In the genomic region with DNA sequence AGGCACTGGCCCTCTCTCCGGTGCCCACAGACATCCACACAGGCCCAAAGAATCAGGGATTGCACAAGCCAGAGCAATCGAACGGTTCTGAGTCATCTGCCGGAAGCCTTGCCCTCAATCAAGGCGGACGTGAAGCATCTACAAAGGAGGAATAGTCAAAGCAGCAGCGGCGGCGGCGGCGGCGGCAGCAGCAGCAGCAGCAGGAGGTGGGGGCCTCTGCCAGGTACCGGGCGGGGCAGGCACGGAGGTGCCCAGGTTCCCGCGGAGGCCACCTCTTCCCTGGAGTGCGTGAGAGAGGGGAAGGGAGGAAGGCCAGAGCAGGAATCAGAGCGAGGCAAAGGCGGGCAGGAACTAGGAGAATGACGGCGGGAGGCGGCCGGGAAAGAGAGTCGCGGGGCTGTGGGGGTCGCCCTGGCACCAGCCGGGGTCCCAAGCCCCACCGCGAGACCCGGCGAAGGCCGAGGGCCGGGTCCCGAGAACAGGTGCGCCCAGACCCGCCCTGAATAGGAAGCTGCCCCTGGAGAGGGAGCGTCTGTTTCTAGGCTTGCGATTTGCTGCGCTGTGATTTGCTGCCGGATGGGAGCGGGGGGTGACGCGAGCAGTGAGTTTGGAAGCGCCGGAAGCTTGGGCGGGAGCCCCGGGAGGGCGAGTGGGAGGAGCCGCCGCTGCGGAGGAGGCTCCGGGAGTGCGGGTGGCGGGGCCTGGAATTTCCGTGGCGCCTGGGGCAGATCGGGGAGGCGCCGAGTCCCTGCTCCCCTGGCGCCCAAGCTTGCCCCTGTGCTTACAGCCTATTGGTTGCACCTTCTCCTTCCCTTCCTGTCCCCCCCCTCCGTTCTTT, we compare ENCODE assay signal across 1 cellular context.
TF ChIP-seq lines count a peak whose summit lies in the region.

A gene with protein sequence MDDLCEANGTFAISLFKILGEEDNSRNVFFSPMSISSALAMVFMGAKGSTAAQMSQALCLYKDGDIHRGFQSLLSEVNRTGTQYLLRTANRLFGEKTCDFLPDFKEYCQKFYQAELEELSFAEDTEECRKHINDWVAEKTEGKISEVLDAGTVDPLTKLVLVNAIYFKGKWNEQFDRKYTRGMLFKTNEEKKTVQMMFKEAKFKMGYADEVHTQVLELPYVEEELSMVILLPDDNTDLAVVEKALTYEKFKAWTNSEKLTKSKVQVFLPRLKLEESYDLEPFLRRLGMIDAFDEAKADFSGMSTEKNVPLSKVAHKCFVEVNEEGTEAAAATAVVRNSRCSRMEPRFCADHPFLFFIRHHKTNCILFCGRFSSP (plus strand): TSS at position 117 of the 838 bp plus-strand sequence. CDS start 8,228 bp downstream, outside the sequence.

TF ChIP-seq in HepG2, 621 proteins besides CTCF, POLR2A, EP300 and RAD21 (continued from another document and continues in another):
- TF ChIP-seq, protein P1, sequence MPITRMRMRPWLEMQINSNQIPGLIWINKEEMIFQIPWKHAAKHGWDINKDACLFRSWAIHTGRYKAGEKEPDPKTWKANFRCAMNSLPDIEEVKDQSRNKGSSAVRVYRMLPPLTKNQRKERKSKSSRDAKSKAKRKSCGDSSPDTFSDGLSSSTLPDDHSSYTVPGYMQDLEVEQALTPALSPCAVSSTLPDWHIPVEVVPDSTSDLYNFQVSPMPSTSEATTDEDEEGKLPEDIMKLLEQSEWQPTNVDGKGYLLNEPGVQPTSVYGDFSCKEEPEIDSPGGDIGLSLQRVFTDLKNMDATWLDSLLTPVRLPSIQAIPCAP (CRISPR knock-in tag; IDR thresholded peaks at IDR 0.05; ENCODE audit: low read depth), result no peak
- TF ChIP-seq, protein P2, sequence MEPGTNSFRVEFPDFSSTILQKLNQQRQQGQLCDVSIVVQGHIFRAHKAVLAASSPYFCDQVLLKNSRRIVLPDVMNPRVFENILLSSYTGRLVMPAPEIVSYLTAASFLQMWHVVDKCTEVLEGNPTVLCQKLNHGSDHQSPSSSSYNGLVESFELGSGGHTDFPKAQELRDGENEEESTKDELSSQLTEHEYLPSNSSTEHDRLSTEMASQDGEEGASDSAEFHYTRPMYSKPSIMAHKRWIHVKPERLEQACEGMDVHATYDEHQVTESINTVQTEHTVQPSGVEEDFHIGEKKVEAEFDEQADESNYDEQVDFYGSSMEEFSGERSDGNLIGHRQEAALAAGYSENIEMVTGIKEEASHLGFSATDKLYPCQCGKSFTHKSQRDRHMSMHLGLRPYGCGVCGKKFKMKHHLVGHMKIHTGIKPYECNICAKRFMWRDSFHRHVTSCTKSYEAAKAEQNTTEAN (CRISPR knock-in tag; conservative IDR thresholded peaks at IDR 0.05), result no peak
- no peak for TF ChIP-seq SCMH1 (CRISPR knock-in tag; IDR thresholded peaks at IDR 0.05; ENCODE audit: borderline replicate concordance)
- TF ChIP-seq ZNF383 (CRISPR knock-in tag; IDR thresholded peaks at IDR 0.05; ENCODE audit: borderline replicate concordance), result no peak
- TF ChIP-seq ZSCAN20 (CRISPR knock-in tag; IDR thresholded peaks at IDR 0.05; ENCODE audit: borderline replicate concordance), result 0 out of 2 replicates have a peak, but pooled peaks have one; percentile 65
- no peak for TF ChIP-seq ZNF20 (CRISPR knock-in tag; IDR thresholded peaks at IDR 0.05)
- TF ChIP-seq, protein P3, sequence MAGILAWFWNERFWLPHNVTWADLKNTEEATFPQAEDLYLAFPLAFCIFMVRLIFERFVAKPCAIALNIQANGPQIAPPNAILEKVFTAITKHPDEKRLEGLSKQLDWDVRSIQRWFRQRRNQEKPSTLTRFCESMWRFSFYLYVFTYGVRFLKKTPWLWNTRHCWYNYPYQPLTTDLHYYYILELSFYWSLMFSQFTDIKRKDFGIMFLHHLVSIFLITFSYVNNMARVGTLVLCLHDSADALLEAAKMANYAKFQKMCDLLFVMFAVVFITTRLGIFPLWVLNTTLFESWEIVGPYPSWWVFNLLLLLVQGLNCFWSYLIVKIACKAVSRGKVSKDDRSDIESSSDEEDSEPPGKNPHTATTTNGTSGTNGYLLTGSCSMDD (CRISPR knock-in tag; IDR thresholded peaks at IDR 0.05), result no peak
- TF ChIP-seq JARID2 (CRISPR knock-in tag; IDR thresholded peaks at IDR 0.05; ENCODE audit: insufficient replicate concordance), result no peak
- TF ChIP-seq ZNF225 (CRISPR knock-in tag; IDR thresholded peaks at IDR 0.05), result no peak
- TF ChIP-seq, protein P4, sequence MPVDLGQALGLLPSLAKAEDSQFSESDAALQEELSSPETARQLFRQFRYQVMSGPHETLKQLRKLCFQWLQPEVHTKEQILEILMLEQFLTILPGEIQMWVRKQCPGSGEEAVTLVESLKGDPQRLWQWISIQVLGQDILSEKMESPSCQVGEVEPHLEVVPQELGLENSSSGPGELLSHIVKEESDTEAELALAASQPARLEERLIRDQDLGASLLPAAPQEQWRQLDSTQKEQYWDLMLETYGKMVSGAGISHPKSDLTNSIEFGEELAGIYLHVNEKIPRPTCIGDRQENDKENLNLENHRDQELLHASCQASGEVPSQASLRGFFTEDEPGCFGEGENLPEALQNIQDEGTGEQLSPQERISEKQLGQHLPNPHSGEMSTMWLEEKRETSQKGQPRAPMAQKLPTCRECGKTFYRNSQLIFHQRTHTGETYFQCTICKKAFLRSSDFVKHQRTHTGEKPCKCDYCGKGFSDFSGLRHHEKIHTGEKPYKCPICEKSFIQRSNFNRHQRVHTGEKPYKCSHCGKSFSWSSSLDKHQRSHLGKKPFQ (CRISPR knock-in tag; IDR thresholded peaks at IDR 0.05; ENCODE audit: insufficient replicate concordance), result no peak
- TF ChIP-seq, protein P5, sequence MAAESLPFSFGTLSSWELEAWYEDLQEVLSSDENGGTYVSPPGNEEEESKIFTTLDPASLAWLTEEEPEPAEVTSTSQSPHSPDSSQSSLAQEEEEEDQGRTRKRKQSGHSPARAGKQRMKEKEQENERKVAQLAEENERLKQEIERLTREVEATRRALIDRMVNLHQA (CRISPR knock-in tag; IDR thresholded peaks at IDR 0.05), result peak; percentile 81; the same call in 1 of the 2 replicates
- no peak for TF ChIP-seq ZNF816 (CRISPR knock-in tag; IDR thresholded peaks at IDR 0.05; ENCODE audit: borderline replicate concordance)
- TF ChIP-seq, protein P6, sequence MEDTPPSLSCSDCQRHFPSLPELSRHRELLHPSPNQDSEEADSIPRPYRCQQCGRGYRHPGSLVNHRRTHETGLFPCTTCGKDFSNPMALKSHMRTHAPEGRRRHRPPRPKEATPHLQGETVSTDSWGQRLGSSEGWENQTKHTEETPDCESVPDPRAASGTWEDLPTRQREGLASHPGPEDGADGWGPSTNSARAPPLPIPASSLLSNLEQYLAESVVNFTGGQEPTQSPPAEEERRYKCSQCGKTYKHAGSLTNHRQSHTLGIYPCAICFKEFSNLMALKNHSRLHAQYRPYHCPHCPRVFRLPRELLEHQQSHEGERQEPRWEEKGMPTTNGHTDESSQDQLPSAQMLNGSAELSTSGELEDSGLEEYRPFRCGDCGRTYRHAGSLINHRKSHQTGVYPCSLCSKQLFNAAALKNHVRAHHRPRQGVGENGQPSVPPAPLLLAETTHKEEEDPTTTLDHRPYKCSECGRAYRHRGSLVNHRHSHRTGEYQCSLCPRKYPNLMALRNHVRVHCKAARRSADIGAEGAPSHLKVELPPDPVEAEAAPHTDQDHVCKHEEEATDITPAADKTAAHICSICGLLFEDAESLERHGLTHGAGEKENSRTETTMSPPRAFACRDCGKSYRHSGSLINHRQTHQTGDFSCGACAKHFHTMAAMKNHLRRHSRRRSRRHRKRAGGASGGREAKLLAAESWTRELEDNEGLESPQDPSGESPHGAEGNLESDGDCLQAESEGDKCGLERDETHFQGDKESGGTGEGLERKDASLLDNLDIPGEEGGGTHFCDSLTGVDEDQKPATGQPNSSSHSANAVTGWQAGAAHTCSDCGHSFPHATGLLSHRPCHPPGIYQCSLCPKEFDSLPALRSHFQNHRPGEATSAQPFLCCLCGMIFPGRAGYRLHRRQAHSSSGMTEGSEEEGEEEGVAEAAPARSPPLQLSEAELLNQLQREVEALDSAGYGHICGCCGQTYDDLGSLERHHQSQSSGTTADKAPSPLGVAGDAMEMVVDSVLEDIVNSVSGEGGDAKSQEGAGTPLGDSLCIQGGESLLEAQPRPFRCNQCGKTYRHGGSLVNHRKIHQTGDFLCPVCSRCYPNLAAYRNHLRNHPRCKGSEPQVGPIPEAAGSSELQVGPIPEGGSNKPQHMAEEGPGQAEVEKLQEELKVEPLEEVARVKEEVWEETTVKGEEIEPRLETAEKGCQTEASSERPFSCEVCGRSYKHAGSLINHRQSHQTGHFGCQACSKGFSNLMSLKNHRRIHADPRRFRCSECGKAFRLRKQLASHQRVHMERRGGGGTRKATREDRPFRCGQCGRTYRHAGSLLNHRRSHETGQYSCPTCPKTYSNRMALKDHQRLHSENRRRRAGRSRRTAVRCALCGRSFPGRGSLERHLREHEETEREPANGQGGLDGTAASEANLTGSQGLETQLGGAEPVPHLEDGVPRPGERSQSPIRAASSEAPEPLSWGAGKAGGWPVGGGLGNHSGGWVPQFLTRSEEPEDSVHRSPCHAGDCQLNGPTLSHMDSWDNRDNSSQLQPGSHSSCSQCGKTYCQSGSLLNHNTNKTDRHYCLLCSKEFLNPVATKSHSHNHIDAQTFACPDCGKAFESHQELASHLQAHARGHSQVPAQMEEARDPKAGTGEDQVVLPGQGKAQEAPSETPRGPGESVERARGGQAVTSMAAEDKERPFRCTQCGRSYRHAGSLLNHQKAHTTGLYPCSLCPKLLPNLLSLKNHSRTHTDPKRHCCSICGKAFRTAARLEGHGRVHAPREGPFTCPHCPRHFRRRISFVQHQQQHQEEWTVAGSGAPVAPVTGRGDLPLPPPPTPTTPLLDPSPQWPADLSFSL (CRISPR knock-in tag; IDR thresholded peaks at IDR 0.05), result no peak
- TF ChIP-seq, protein P7, sequence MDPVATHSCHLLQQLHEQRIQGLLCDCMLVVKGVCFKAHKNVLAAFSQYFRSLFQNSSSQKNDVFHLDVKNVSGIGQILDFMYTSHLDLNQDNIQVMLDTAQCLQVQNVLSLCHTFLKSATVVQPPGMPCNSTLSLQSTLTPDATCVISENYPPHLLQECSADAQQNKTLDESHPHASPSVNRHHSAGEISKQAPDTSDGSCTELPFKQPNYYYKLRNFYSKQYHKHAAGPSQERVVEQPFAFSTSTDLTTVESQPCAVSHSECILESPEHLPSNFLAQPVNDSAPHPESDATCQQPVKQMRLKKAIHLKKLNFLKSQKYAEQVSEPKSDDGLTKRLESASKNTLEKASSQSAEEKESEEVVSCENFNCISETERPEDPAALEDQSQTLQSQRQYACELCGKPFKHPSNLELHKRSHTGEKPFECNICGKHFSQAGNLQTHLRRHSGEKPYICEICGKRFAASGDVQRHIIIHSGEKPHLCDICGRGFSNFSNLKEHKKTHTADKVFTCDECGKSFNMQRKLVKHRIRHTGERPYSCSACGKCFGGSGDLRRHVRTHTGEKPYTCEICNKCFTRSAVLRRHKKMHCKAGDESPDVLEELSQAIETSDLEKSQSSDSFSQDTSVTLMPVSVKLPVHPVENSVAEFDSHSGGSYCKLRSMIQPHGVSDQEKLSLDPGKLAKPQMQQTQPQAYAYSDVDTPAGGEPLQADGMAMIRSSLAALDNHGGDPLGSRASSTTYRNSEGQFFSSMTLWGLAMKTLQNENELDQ (CRISPR knock-in tag; IDR thresholded peaks at IDR 0.05; ENCODE audit: borderline replicate concordance), result no peak
- TF ChIP-seq, protein P8, sequence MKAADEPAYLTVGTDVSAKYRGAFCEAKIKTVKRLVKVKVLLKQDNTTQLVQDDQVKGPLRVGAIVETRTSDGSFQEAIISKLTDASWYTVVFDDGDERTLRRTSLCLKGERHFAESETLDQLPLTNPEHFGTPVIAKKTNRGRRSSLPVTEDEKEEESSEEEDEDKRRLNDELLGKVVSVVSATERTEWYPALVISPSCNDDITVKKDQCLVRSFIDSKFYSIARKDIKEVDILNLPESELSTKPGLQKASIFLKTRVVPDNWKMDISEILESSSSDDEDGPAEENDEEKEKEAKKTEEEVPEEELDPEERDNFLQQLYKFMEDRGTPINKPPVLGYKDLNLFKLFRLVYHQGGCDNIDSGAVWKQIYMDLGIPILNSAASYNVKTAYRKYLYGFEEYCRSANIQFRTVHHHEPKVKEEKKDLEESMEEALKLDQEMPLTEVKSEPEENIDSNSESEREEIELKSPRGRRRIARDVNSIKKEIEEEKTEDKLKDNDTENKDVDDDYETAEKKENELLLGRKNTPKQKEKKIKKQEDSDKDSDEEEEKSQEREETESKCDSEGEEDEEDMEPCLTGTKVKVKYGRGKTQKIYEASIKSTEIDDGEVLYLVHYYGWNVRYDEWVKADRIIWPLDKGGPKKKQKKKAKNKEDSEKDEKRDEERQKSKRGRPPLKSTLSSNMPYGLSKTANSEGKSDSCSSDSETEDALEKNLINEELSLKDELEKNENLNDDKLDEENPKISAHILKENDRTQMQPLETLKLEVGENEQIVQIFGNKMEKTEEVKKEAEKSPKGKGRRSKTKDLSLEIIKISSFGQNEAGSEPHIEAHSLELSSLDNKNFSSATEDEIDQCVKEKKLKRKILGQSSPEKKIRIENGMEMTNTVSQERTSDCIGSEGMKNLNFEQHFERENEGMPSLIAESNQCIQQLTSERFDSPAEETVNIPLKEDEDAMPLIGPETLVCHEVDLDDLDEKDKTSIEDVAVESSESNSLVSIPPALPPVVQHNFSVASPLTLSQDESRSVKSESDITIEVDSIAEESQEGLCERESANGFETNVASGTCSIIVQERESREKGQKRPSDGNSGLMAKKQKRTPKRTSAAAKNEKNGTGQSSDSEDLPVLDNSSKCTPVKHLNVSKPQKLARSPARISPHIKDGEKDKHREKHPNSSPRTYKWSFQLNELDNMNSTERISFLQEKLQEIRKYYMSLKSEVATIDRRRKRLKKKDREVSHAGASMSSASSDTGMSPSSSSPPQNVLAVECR (CRISPR knock-in tag; IDR thresholded peaks at IDR 0.05; ENCODE audit: borderline replicate concordance), result peak; percentile 69; the same call in 1 of the 2 replicates
- peak; percentile 47; the same call in 1 of the 2 replicates for TF ChIP-seq HOXD1 (CRISPR knock-in tag; IDR thresholded peaks at IDR 0.05)
- no peak for TF ChIP-seq TP53 (CRISPR knock-in tag; conservative IDR thresholded peaks at IDR 0.05)
- peak; percentile 9; the same call in 1 of the 2 replicates for TF ChIP-seq RARA (CRISPR knock-in tag; IDR thresholded peaks at IDR 0.05)
- TF ChIP-seq, protein P9, sequence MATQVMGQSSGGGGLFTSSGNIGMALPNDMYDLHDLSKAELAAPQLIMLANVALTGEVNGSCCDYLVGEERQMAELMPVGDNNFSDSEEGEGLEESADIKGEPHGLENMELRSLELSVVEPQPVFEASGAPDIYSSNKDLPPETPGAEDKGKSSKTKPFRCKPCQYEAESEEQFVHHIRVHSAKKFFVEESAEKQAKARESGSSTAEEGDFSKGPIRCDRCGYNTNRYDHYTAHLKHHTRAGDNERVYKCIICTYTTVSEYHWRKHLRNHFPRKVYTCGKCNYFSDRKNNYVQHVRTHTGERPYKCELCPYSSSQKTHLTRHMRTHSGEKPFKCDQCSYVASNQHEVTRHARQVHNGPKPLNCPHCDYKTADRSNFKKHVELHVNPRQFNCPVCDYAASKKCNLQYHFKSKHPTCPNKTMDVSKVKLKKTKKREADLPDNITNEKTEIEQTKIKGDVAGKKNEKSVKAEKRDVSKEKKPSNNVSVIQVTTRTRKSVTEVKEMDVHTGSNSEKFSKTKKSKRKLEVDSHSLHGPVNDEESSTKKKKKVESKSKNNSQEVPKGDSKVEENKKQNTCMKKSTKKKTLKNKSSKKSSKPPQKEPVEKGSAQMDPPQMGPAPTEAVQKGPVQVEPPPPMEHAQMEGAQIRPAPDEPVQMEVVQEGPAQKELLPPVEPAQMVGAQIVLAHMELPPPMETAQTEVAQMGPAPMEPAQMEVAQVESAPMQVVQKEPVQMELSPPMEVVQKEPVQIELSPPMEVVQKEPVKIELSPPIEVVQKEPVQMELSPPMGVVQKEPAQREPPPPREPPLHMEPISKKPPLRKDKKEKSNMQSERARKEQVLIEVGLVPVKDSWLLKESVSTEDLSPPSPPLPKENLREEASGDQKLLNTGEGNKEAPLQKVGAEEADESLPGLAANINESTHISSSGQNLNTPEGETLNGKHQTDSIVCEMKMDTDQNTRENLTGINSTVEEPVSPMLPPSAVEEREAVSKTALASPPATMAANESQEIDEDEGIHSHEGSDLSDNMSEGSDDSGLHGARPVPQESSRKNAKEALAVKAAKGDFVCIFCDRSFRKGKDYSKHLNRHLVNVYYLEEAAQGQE (IDR thresholded peaks at IDR 0.05; ENCODE audit: borderline replicate concordance in 1 of 2, low read depth in 1 of 2, low read length in 2 of 2), result no peak
- no peak for TF ChIP-seq ZNF546 (CRISPR knock-in tag; conservative IDR thresholded peaks at IDR 0.05)
